ENCODE assay signal across 8 cellular contexts in the genomic region with DNA sequence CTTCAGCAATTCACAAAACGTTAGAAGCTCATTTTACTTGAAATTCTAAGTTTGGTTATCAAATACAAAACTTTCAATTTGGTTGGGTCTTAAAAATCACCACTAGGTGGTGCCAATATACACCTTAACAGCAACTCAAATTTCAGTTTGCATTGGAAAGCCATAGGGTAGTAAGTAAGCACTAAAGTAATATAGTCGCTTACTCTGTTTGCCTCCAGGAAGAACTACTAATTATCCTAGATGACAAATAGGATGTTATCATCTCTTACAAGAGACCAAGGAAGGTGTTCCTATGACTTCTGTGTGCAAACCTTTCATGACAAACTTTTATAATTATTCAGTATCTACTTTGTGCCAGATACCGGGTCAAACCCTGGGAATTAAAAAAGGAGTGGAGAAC.
A peak's percentile ranks its signal among the peaks of the same experiment; 100 is the strongest.
DNase-seq lines count a peak whose midpoint lies in the region; ATAC-seq and TF ChIP-seq lines count a peak whose summit lies in the region.

No MANE protein-coding gene starts in this region.

- no peaks in the 10 kb centered on the region for H3K27me3 Mint-ChIP-seq in nephron progenitor cell (ENCODE audit: low read depth, poor library complexity)

- DNase-seq in NCI-H524 (lab: John Stamatoyannopoulos, UW) (peak; percentile 26 to 65), NCI-H524 treated with DMSO at 0.1 percent for 48 hours (lab: John Stamatoyannopoulos, UW) (no peak), NCI-H1048 (lab: John Stamatoyannopoulos, UW) (peak; percentile 29), SK-N-DZ (ENCODE audit: low spot score) (peak; percentile 58), nephron progenitor cell (no peak)
- no peak for DNase-seq in activated naive CD4-positive, alpha-beta T cell (lab: John Stamatoyannopoulos, UW)

- no peak overlapping the region for H3K27ac Mint-ChIP-seq in nephron progenitor cell

- TF ChIP-seq CTCF in nephron progenitor cell (IDR thresholded peaks at IDR 0.05): peak; percentile 84

- H3K4me3 Mint-ChIP-seq in nephron progenitor cell: no peak overlapping the region

- ATAC-seq in esophagus mucosa (peak; percentile 81), GM21717 (IDR thresholded peaks at IDR 0.05; ENCODE audit: unreplicated experiment) (no peak)

- H3K9me3 Mint-ChIP-seq in nephron progenitor cell: peaks cover 6% of the 10 kb centered on the region

- peaks cover under 1% of the 10 kb centered on the region for H3K36me3 Mint-ChIP-seq in nephron progenitor cell (ENCODE audit: low read depth)

- no peaks in the 10 kb centered on the region for H3K4me1 Mint-ChIP-seq in nephron progenitor cell

Comparison
In these comparisons a context has a peak if more than half of its experiments do, and no peak if none do; other contexts are left out.
1. DNase-seq: peak in NCI-H524 (2 of 2), NCI-H1048 (single experiment) and SK-N-DZ (single experiment); none in NCI-H524 treated with DMSO at 0.1 percent for 48 hours (single experiment), nephron progenitor cell (single experiment) and activated naive CD4-positive, alpha-beta T cell (0 of 4).